ENCODE assay signal across 8 cellular contexts in the genomic region with DNA sequence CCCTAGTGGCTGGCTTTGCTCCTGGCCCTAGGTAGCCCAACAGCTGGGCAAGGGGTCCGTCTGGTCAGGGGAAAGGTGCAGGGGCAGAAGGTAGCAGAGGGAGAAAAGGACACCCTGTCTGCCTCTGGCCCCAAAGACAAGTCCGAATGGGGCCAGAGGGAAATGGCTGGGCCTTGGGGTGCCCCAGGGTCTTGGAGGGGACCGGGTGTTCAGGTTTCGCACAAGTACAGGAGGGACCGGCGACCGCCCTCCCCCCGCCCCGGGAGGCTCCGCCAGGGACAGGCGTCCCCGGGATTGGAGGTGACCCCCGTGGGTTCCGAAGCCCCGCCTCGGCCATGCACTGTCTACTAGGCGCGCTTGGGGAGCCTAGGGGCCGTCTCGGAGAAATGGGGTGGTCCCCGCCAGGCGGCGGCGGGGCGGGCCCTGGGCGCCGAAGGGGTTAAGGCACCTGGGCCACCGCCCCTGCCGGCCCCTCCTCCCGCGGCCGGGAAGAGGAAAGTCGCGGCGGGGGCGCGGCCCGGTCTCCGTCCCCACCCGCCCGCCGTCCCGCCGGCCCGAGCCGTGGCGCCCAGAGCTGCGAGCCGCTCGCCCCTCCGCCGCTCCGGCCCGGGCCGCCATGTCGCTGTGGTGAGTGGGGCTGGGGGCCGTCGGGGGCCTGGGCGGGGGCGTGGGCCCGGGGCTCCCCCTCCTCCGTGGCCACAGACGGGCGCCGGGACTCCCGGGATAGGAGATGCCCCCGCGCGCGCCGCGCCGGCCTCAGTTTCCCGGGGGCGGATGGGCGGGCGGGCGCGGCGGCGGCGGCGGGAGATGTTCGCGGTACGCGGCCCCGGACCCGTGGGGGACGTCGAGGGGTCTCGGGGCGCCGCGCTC. TPM values are rescaled to one million over a fixed set of nuclear protein-coding genes. Genes with fewer than 3 reads are reported as not detected.
DNase-seq lines count a peak whose midpoint lies in the region; ATAC-seq and TF ChIP-seq lines count a peak whose summit lies in the region.

A gene with protein sequence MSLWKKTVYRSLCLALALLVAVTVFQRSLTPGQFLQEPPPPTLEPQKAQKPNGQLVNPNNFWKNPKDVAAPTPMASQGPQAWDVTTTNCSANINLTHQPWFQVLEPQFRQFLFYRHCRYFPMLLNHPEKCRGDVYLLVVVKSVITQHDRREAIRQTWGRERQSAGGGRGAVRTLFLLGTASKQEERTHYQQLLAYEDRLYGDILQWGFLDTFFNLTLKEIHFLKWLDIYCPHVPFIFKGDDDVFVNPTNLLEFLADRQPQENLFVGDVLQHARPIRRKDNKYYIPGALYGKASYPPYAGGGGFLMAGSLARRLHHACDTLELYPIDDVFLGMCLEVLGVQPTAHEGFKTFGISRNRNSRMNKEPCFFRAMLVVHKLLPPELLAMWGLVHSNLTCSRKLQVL (plus strand): TSS at position 523 of the 870 bp plus-strand sequence. CDS start 94 bp downstream, at position 617.

- no peak for TF ChIP-seq CTCF in CD8-positive, alpha-beta T cell (IDR thresholded peaks at IDR 0.05)
- TF ChIP-seq CTCF in choroid plexus epithelial cell (conservative IDR thresholded peaks at IDR 0.05; ENCODE audit: low read depth, low read length) = no peak

- H3K9me3 Mint-ChIP-seq in CD8-positive, alpha-beta T cell = no peaks in the 10 kb centered on the region

- CTCF ChIA-PET in CD8-positive, alpha-beta T cell (lab: Charles Lee) = no interaction called here

- H3K4me1 Mint-ChIP-seq in CD8-positive, alpha-beta T cell (ENCODE audit: low read depth) = peaks cover 21% of the 10 kb centered on the region

- no peak for DNase-seq in CD8-positive, alpha-beta T cell
- DNase-seq in choroid plexus epithelial cell (ENCODE audit: low read depth) (no peak), ureter (ENCODE audit: low spot score) (no peak), COLO829 (ENCODE audit: low spot score) (no peak), RKO (ENCODE audit: low spot score) (no peak), NCI-H2081 treated with DMSO at 0.1 percent for 48 hours (lab: John Stamatoyannopoulos, UW) (no peak)

- H3K9me3 ChIP-seq in CD8-positive, alpha-beta T cell (ENCODE audit: low read length) = no peaks in the 10 kb centered on the region
- no peaks in the 10 kb centered on the region for H3K9me3 ChIP-seq in muscle layer of duodenum (ENCODE audit: control insufficient read depth in 1 of 2, low read length in 2 of 2)

- ATAC-seq in CD8-positive, alpha-beta T cell = peak; percentile 9
- ATAC-seq in HG03066 (IDR thresholded peaks at IDR 0.05; ENCODE audit: low read depth, unreplicated experiment) = peak; percentile 12

- H3K4me3 Mint-ChIP-seq in CD8-positive, alpha-beta T cell = peak within 1 kb of the TSS; percentile 70

- no peak within 1 kb of the TSS for H3K27ac ChIP-seq in CD8-positive, alpha-beta T cell (ENCODE audit: low read depth, low read length)
- H3K27ac ChIP-seq in muscle layer of duodenum (ENCODE audit: low read length) = peak within 1 kb of the TSS; percentile 60

- H3K27ac Mint-ChIP-seq in CD8-positive, alpha-beta T cell = peak within 1 kb of the TSS; percentile 52

- H3K27me3 Mint-ChIP-seq in CD8-positive, alpha-beta T cell (ENCODE audit: low read depth) = peaks cover 35% of the 10 kb centered on the region

- no peak within 1 kb of the TSS for H3K4me3 ChIP-seq in CD8-positive, alpha-beta T cell (ENCODE audit: low read depth, low read length)
- H3K4me3 ChIP-seq in choroid plexus epithelial cell (ENCODE audit: low read depth, low read length) = peak within 1 kb of the TSS; percentile 17
- peak within 1 kb of the TSS; percentile 48 to 56 for H3K4me3 ChIP-seq in muscle layer of duodenum (ENCODE audit: low read depth in 1 of 2, low read length in 2 of 2)

- H3K36me3 Mint-ChIP-seq in CD8-positive, alpha-beta T cell = no peaks in the 10 kb centered on the region

- H3K27me3 ChIP-seq in CD8-positive, alpha-beta T cell (ENCODE audit: insufficient read depth, low read length) = peaks cover 3% of the 10 kb centered on the region
- H3K27me3 ChIP-seq in muscle layer of duodenum (ENCODE audit: low read depth, low read length) = peaks cover 3% of the 10 kb centered on the region

- H3K36me3 ChIP-seq in CD8-positive, alpha-beta T cell (ENCODE audit: insufficient read depth, low read length) = no peaks in the 10 kb centered on the region
- H3K36me3 ChIP-seq in muscle layer of duodenum (ENCODE audit: control insufficient read depth in 1 of 2, insufficient read depth in 2 of 2, low read length in 2 of 2) = no peaks in the 10 kb centered on the region

- H3K4me1 ChIP-seq in CD8-positive, alpha-beta T cell (ENCODE audit: insufficient read depth, low read length) = peaks cover 11% of the 10 kb centered on the region
- H3K4me1 ChIP-seq in muscle layer of duodenum (ENCODE audit: control insufficient read depth in 1 of 2, insufficient read depth in 2 of 2, low read length in 2 of 2) = peaks cover 5 to 18% of the 10 kb centered on the region in 2 donors

- POLR2A ChIA-PET in CD8-positive, alpha-beta T cell (lab: Charles Lee) = no interaction called here

- intact Hi-C loops in CD8-positive, alpha-beta T cell (cut with DNase I, micrococcal nuclease) = loop anchor here in 1 of 2 experiments (5.0 kb wide), 1 partner anchor 803 kb away; no protein-coding TSS in a partner anchor

RNA-seq across cellular contexts. Expression of the gene that starts here (rescaled TPM):
- 1 to 10 TPM; 2.7 to 3.4 TPM for total RNA-seq in CD8-positive, alpha-beta T cell
- 2.2 TPM for total RNA-seq in ureter
